Comparison of ENCODE assay signal across 16 cellular contexts in the genomic region with DNA sequence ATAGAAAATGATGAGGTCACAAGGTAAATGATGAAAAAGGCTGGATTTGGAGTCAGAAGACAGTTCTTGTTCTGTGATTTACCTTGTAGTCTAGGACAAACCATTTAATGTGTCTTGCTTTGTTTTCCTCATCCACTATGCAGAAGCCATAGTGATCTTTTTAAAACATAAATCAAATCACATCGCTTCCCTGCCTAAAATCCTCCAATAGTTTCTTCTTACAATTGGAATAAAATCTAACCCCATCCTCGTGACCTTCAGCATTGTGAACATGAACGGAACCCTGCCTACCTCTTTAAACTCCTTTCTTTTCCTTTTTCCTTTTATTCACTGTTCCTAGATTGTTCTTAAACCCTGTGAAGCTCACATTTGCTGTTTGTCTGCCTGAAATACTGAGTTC.
DNase-seq lines count a peak whose midpoint lies in the region; ATAC-seq and TF ChIP-seq lines count a peak whose summit lies in the region.
"Had no signal": no experiment of that assay in that cellular context is flagged by ENCODE, and none has a peak within 500 bp of the region (broad histone marks: within the 10 kb centered on the region; RNA-seq: fewer than 3 reads in every experiment).

No MANE protein-coding gene starts in this region.

- DNase-seq in GM23338 (ENCODE audit: low spot score) (no peak), endothelial cell (ENCODE audit: low spot score) (no peak), NCI-H446 (lab: John Stamatoyannopoulos, UW) (no peak), MG63 (no peak), NCI-H226 (no peak)
- no peak for DNase-seq in stimulated activated naive B cell treated with anti-CD40 and anti-IgM and Interleukin-4, amounts not matched to agents 10 μg/mL and 1 μg/mL and 100 μg/mL, for 72 hours
- DNase-seq: C1 segment of cervical spinal cord; Caco-2; CD4-positive, alpha-beta memory T cell; DMS153; EL; GDM1; GM23248; HFFc6 had no signal

- peaks cover 4% of the 10 kb centered on the region; the same call in 1 of the 2 replicates for H3K9me2 ChIP-seq in GM23338 (ENCODE audit: insufficient read depth)

- no peaks in the 10 kb centered on the region for H3F3A ChIP-seq in GM23338 (replicated peaks; ENCODE audit: low read depth)

- no peak for ATAC-seq in GM23338
- no peak for ATAC-seq in stimulated activated naive B cell treated with anti-CD40 and anti-IgM and Interleukin-4, amounts not matched to agents 10 μg/mL and 1 μg/mL and 100 μg/mL, for 72 hours (replicated peaks)
- ATAC-seq: GM12878 had no signal

- H3K9me3 ChIP-seq in MG63 = no peaks in the 10 kb centered on the region
- H3K9me3 ChIP-seq: Caco-2, HAP-1 had no signal

- no peaks in the 10 kb centered on the region for H3K4me1 ChIP-seq in GM23338 (ENCODE audit: insufficient read depth)
- H3K4me1 ChIP-seq: Caco-2, HAP-1 had no signal

- H3K27me3 ChIP-seq in GM23338 (ENCODE audit: insufficient read depth) (no peaks in the 10 kb centered on the region), MG63 (no peaks in the 10 kb centered on the region)

- H3K4me3 Mint-ChIP-seq in GM23338 (no peak overlapping the region), endothelial cell (ENCODE audit: unreplicated experiment) (no peak overlapping the region)
- H3K4me3 Mint-ChIP-seq in stimulated activated naive B cell treated with anti-CD40 and anti-IgM and Interleukin-4, amounts not matched to agents 10 μg/mL and 1 μg/mL and 100 μg/mL, for 72 hours = no peak overlapping the region
- H3K4me3 Mint-ChIP-seq: CD4-positive, alpha-beta memory T cell; HFFc6 had no signal

- H3K9me3 Mint-ChIP-seq in GM23338 (no peaks in the 10 kb centered on the region), endothelial cell (ENCODE audit: unreplicated experiment) (no peaks in the 10 kb centered on the region)
- H3K9me3 Mint-ChIP-seq in stimulated activated naive B cell treated with anti-CD40 and anti-IgM and Interleukin-4, amounts not matched to agents 10 μg/mL and 1 μg/mL and 100 μg/mL, for 72 hours = peaks cover 3 to 10% of the 10 kb centered on the region in 2 donors
- H3K9me3 Mint-ChIP-seq: HFFc6 had no signal

- H3K27me3 Mint-ChIP-seq in GM23338 (ENCODE audit: insufficient read depth, low read depth, poor library complexity) (no peaks in the 10 kb centered on the region), endothelial cell (ENCODE audit: unreplicated experiment) (no peaks in the 10 kb centered on the region)
- no peaks in the 10 kb centered on the region for H3K27me3 Mint-ChIP-seq in stimulated activated naive B cell treated with anti-CD40 and anti-IgM and Interleukin-4, amounts not matched to agents 10 μg/mL and 1 μg/mL and 100 μg/mL, for 72 hours

- no peak overlapping the region for H3K4me2 ChIP-seq in GM23338

- H3K27ac Mint-ChIP-seq in GM23338 (no peak overlapping the region), endothelial cell (ENCODE audit: unreplicated experiment) (peak overlapping the region; percentile 38)
- peak overlapping the region; percentile 34 for H3K27ac Mint-ChIP-seq in stimulated activated naive B cell treated with anti-CD40 and anti-IgM and Interleukin-4, amounts not matched to agents 10 μg/mL and 1 μg/mL and 100 μg/mL, for 72 hours
- H3K27ac Mint-ChIP-seq: HFFc6 had no signal

- H3K4me3 ChIP-seq in GM23338 = no peak overlapping the region
- no peak overlapping the region for H3K4me3 ChIP-seq in MG63
- H3K4me3 ChIP-seq: GM12878, GM23248, HAP-1 had no signal

- 0 out of 2 replicates have a peak overlapping the region, but pooled peaks have one; percentile 4 for H2AFZ ChIP-seq in GM23338
- H2AFZ ChIP-seq: GM23248 had no signal

- H3K36me3 ChIP-seq in GM23338 (ENCODE audit: insufficient read depth) = no peaks in the 10 kb centered on the region
- H3K36me3 ChIP-seq in MG63 = no peaks in the 10 kb centered on the region
- H3K36me3 ChIP-seq: HAP-1 had no signal

- H4K20me1 ChIP-seq in GM23338 (replicated peaks; ENCODE audit: insufficient read depth) = no peaks in the 10 kb centered on the region

- H3K36me3 Mint-ChIP-seq in GM23338 (ENCODE audit: low read depth) (no peaks in the 10 kb centered on the region), endothelial cell (ENCODE audit: low read depth, unreplicated experiment) (peaks cover 5% of the 10 kb centered on the region)
- H3K36me3 Mint-ChIP-seq in stimulated activated naive B cell treated with anti-CD40 and anti-IgM and Interleukin-4, amounts not matched to agents 10 μg/mL and 1 μg/mL and 100 μg/mL, for 72 hours = peaks cover 8 to 25% of the 10 kb centered on the region in 2 donors
- H3K36me3 Mint-ChIP-seq: CD4-positive, alpha-beta memory T cell had no signal

- no peaks in the 10 kb centered on the region for H3K79me2 ChIP-seq in GM23338 (replicated peaks; ENCODE audit: insufficient read depth)

- H3K4me1 Mint-ChIP-seq in GM23338 (no peaks in the 10 kb centered on the region; the same call in 2 of the 3 replicates), endothelial cell (ENCODE audit: unreplicated experiment) (peaks cover 29% of the 10 kb centered on the region)
- peaks cover 14 to 21% of the 10 kb centered on the region in 2 donors for H3K4me1 Mint-ChIP-seq in stimulated activated naive B cell treated with anti-CD40 and anti-IgM and Interleukin-4, amounts not matched to agents 10 μg/mL and 1 μg/mL and 100 μg/mL, for 72 hours

- no peak for TF ChIP-seq CTCF in GM23338 (conservative IDR thresholded peaks at IDR 0.05; ENCODE audit: low read depth in 2 of 2)
- no peak for TF ChIP-seq CTCF in endothelial cell (IDR thresholded peaks at IDR 0.05; ENCODE audit: unreplicated experiment)

- no peak overlapping the region for H3K27ac ChIP-seq in GM23338 (ENCODE audit: low read depth)
- H3K27ac ChIP-seq: GM23248 had no signal

TF ChIP-seq in GM23338, 12 proteins besides CTCF, POLR2A, EP300 and RAD21 (continues in another document):
- TF ChIP-seq CREB1 (CRISPR knock-in tag; IDR thresholded peaks at IDR 0.05; ENCODE audit: low read depth) (no peak), JUNB (IDR thresholded peaks at IDR 0.05; ENCODE audit: unreplicated experiment) (no peak), EZH2phosphoT487 (IDR thresholded peaks at IDR 0.05; ENCODE audit: unreplicated experiment) (no peak)
- TF ChIP-seq, protein P1, sequence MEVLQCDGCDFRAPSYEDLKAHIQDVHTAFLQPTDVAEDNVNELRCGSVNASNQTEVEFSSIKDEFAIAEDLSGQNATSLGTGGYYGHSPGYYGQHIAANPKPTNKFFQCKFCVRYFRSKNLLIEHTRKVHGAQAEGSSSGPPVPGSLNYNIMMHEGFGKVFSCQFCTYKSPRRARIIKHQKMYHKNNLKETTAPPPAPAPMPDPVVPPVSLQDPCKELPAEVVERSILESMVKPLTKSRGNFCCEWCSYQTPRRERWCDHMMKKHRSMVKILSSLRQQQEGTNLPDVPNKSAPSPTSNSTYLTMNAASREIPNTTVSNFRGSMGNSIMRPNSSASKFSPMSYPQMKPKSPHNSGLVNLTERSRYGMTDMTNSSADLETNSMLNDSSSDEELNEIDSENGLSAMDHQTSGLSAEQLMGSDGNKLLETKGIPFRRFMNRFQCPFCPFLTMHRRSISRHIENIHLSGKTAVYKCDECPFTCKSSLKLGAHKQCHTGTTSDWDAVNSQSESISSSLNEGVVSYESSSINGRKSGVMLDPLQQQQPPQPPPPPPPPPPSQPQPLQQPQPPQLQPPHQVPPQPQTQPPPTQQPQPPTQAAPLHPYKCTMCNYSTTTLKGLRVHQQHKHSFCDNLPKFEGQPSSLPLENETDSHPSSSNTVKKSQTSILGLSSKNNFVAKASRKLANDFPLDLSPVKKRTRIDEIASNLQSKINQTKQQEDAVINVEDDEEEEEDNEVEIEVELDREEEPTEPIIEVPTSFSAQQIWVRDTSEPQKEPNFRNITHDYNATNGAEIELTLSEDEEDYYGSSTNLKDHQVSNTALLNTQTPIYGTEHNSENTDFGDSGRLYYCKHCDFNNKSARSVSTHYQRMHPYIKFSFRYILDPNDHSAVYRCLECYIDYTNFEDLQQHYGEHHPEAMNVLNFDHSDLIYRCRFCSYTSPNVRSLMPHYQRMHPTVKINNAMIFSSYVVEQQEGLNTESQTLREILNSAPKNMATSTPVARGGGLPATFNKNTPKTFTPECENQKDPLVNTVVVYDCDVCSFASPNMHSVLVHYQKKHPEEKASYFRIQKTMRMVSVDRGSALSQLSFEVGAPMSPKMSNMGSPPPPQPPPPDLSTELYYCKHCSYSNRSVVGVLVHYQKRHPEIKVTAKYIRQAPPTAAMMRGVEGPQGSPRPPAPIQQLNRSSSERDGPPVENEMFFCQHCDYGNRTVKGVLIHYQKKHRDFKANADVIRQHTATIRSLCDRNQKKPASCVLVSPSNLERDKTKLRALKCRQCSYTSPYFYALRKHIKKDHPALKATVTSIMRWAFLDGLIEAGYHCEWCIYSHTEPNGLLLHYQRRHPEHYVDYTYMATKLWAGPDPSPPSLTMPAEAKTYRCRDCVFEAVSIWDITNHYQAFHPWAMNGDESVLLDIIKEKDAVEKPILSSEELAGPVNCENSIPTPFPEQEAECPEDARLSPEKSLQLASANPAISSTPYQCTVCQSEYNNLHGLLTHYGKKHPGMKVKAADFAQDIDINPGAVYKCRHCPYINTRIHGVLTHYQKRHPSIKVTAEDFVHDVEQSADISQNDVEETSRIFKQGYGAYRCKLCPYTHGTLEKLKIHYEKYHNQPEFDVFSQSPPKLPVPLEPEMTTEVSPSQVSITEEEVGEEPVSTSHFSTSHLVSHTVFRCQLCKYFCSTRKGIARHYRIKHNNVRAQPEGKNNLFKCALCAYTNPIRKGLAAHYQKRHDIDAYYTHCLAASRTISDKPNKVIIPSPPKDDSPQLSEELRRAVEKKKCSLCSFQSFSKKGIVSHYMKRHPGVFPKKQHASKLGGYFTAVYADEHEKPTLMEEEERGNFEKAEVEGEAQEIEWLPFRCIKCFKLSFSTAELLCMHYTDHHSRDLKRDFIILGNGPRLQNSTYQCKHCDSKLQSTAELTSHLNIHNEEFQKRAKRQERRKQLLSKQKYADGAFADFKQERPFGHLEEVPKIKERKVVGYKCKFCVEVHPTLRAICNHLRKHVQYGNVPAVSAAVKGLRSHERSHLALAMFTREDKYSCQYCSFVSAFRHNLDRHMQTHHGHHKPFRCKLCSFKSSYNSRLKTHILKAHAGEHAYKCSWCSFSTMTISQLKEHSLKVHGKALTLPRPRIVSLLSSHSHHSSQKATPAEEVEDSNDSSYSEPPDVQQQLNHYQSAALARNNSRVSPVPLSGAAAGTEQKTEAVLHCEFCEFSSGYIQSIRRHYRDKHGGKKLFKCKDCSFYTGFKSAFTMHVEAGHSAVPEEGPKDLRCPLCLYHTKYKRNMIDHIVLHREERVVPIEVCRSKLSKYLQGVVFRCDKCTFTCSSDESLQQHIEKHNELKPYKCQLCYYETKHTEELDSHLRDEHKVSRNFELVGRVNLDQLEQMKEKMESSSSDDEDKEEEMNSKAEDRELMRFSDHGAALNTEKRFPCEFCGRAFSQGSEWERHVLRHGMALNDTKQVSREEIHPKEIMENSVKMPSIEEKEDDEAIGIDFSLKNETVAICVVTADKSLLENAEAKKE (CRISPR knock-in tag; IDR thresholded peaks at IDR 0.05) = no peak
